In the genomic region with DNA sequence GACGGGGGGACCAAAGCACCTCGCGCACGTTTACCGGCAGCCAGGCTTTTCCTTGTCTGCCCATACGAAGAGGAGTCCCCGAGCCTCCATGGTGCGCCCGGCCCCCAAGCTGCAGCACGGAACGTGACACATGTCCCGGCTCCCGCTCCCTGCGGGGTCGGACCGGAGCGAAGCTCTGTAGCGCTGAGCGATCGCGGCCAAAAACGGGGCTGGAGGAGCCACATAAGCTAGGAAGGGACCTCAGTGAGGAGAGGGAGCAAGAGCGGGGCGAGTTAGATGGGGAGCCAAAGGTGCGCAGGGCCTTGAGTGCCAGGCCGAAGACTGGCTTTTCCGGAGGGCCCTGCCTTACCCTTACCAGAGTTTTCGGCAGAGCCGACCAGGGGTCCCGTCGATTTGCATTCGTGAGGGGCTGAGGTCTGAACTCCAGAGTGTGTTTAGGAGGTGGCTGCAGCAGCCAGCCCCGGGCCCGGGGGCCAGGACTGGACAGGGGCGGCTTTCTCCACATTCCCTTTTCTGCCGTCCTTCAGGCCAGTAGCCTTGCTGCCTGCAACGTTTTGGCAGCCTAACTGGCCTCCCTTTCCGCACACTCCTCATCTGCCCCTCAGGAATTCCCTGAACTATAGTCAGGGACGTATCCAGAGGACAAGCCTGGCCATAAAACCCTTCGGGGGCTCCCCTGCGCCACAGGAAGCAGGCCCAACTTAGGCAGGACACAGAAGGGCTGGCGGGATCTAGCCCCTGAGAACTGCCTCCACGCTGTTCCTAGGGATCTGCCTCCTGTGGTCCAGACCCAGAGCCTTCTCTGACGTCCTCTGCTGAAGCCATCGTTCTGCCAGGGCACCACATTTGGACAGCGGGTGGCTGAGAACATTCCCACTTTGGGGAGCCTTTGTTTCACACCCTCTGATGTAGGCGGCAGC, we compare ENCODE assay signal across 8 cellular contexts. TPM values are rescaled to one million over a fixed set of nuclear protein-coding genes. Genes with fewer than 3 reads are reported as not detected.
A peak's percentile ranks its signal among the peaks of the same experiment; 100 is the strongest.
DNase-seq lines count a peak whose midpoint lies in the region; ATAC-seq and TF ChIP-seq lines count a peak whose summit lies in the region.

No MANE protein-coding gene starts in this region.

- H2AFZ ChIP-seq in mammary epithelial cell (ENCODE audit: low read depth, low read length) = peak overlapping the region; percentile 92

- in situ Hi-C loops in mammary epithelial cell (cut with MboI; ENCODE audit: low sequenced_read_pairs in 2 of 2) = no loop called here

- intact Hi-C loops in mammary epithelial cell (cut with micrococcal nuclease) = loop anchor here (1.0 kb wide), 1 partner anchor 30 kb away; no protein-coding TSS in a partner anchor
- intact Hi-C loops in lower lobe of right lung (cut with DNase I) = no loop called here
- intact Hi-C loops in thyroid gland (cut with DNase I) = no loop called here

- CTCF ChIA-PET in mammary epithelial cell (lab: Charles Lee; ENCODE audit: low non-redundant PET) = no interaction called here

- BruUV-seq in mammary epithelial cell (replicated peaks; lab: Mats Ljungman, UMichigan) = TSS peak; percentile 74

- peak; percentile 1 to 14 for ATAC-seq in lower lobe of right lung
- ATAC-seq in HG02588 (IDR thresholded peaks at IDR 0.05; ENCODE audit: unreplicated experiment) = no peak
- ATAC-seq in GM21786 (IDR thresholded peaks at IDR 0.05; ENCODE audit: unreplicated experiment) = no peak

- H3K27me3 ChIP-seq in MG63 (no peaks in the 10 kb centered on the region), mammary epithelial cell (ENCODE audit: insufficient read depth, low read length) (no peaks in the 10 kb centered on the region), lower lobe of right lung (ENCODE audit: low read depth) (no peaks in the 10 kb centered on the region), thyroid gland (no peaks in the 10 kb centered on the region)

- H3K4me1 ChIP-seq in mammary epithelial cell (ENCODE audit: insufficient read depth, low read length) = peaks cover 16% of the 10 kb centered on the region
- peaks cover 15% of the 10 kb centered on the region for H3K4me1 ChIP-seq in lower lobe of right lung
- H3K4me1 ChIP-seq in thyroid gland = peaks cover 0 to 17% of the 10 kb centered on the region in 2 donors

- TF ChIP-seq CTCF in mammary epithelial cell (conservative IDR thresholded peaks at IDR 0.05 in 1 of 2, IDR thresholded peaks at IDR 0.05 in 1 of 2; ENCODE audit: extremely low read depth in 1 of 2, insufficient read depth in 1 of 2, low read depth in 1 of 2, low read length in 2 of 2) (no peak), lower lobe of right lung (IDR thresholded peaks at IDR 0.05) (no peak), thyroid gland (IDR thresholded peaks at IDR 0.05) (no peak)

- H3K36me3 ChIP-seq in MG63 (no peaks in the 10 kb centered on the region; the same call in 1 of the 2 replicates), mammary epithelial cell (ENCODE audit: insufficient read depth, low read length) (no peaks in the 10 kb centered on the region), lower lobe of right lung (peaks cover 18% of the 10 kb centered on the region), thyroid gland (peaks cover 3 to 4% of the 10 kb centered on the region in 2 donors)

- H3K9me3 ChIP-seq in MG63 = no peaks in the 10 kb centered on the region
- H3K9me3 ChIP-seq in mammary epithelial cell (replicated peaks; ENCODE audit: insufficient read depth, low read length) = peaks cover 10% of the 10 kb centered on the region
- no peaks in the 10 kb centered on the region for H3K9me3 ChIP-seq in lower lobe of right lung
- H3K9me3 ChIP-seq in thyroid gland = no peaks in the 10 kb centered on the region

- H3K4me3 ChIP-seq in MG63 (peak overlapping the region; percentile 93), mammary epithelial cell (replicated peaks in 1 of 3; ENCODE audit: insufficient read depth in 1 of 3, low read depth in 2 of 3, low read length in 3 of 3) (peak overlapping the region; percentile 39 to 87 (median 74)), lower lobe of right lung (peak overlapping the region; percentile 75), thyroid gland (replicated peaks in 1 of 3) (peak overlapping the region; percentile 35 to 57 (median 39))

- H3K27ac ChIP-seq in mammary epithelial cell (ENCODE audit: insufficient read depth, low read depth, low read length) (peak overlapping the region; percentile 49), lower lobe of right lung (peak overlapping the region; percentile 94), thyroid gland (peak overlapping the region in 2 of 3 donors; percentile 56 to 92)

- dilution Hi-C loops in mammary epithelial cell (cut with HindIII; ENCODE audit: low sequenced_read_pairs) = no loop called here

- TF ChIP-seq POLR2A in thyroid gland (IDR thresholded peaks at IDR 0.05) = no peak

- peaks cover 67% of the 10 kb centered on the region for H3K79me2 ChIP-seq in mammary epithelial cell (ENCODE audit: insufficient read depth, low read length)

- 41% methylated on average over 22 of the region's 47 CpGs for WGBS in mammary epithelial cell (ENCODE audit: low coverage, missing lambda C conversion rate)
- 28 to 40% methylated on average over 2 to 7 of the region's 47 CpGs for WGBS in thyroid gland, 2 donors

- peak; percentile 32 for DNase-seq in EH (ENCODE audit: low read depth)
- DNase-seq in MG63 = no peak
- DNase-seq in mammary epithelial cell = no peak
- DNase-seq in lower lobe of right lung = peak; percentile 50
- no peak for DNase-seq in thyroid gland
- no peak for DNase-seq in middle frontal gyrus (ENCODE audit: extremely low spot score, low spot score)

- H4K20me1 ChIP-seq in mammary epithelial cell (ENCODE audit: insufficient read depth, low read length) = no peaks in the 10 kb centered on the region

- peak overlapping the region; percentile 54 for H3K9ac ChIP-seq in mammary epithelial cell (ENCODE audit: insufficient read depth, low read length)

- H3K4me2 ChIP-seq in mammary epithelial cell (ENCODE audit: insufficient read depth, low read depth, low read length) = peak overlapping the region; percentile 79

RNA-seq across cellular contexts. Expression of a gene that starts 0.7 kb away (rescaled TPM):
- 227 and 266 TPM in 2 replicates for total RNA-seq in MG63 (2014; rRNA removed; shearing (Covaris generic); ENCODE audit: low replicate concordance)
- total RNA-seq in mammary epithelial cell (100 to 1,000 TPM; 104 to 173 TPM), lower lobe of right lung (210 TPM), thyroid gland (100 to 1,000 TPM; 177 to 359 (median 279) TPM)
- polyA plus RNA-seq in mammary epithelial cell = 276 TPM
- 111 TPM for polyA minus RNA-seq in mammary epithelial cell

RNA-seq across cellular contexts. Expression of a gene that starts 1.0 kb away (rescaled TPM):
- total RNA-seq in MG63 (2014; rRNA removed; shearing (Covaris generic); ENCODE audit: low replicate concordance) = 48.7 and 75.2 TPM in 2 replicates
- total RNA-seq in mammary epithelial cell (10 to 100 TPM; 40.5 to 54.9 TPM), lower lobe of right lung (50.1 TPM), thyroid gland (100 to 1,000 TPM in 3 of 4 donors, 10 to 100 TPM in 1; 77.7 to 148 (median 115) TPM)
- polyA plus RNA-seq in mammary epithelial cell = 89.3 TPM
- polyA minus RNA-seq in mammary epithelial cell = 76.4 TPM

RNA-seq across cellular contexts. Expression of a gene that starts 14.3 kb away (rescaled TPM):
- not detected in 2 replicates for total RNA-seq in MG63 (2014; rRNA removed; shearing (Covaris generic); ENCODE audit: low replicate concordance)
- total RNA-seq in mammary epithelial cell = under 1 TPM; 0.09 to 0.33 TPM
- polyA plus RNA-seq in mammary epithelial cell = 0.10 TPM
- not detected for polyA minus RNA-seq in mammary epithelial cell
- not detected for total RNA-seq in lower lobe of right lung
- total RNA-seq in thyroid gland = under 1 TPM in 1 of 4 donors, not detected in 3; 0.22 TPM

RNA-seq across cellular contexts. Expression of a gene that starts 31.1 kb away (rescaled TPM):
- 7.5 and 7.6 TPM in 2 replicates for total RNA-seq in MG63 (2014; rRNA removed; shearing (Covaris generic); ENCODE audit: low replicate concordance)
- 10 to 100 TPM; 15.2 to 24.6 TPM for total RNA-seq in mammary epithelial cell
- 12.0 TPM for polyA plus RNA-seq in mammary epithelial cell
- 3.6 TPM for polyA minus RNA-seq in mammary epithelial cell
- total RNA-seq in lower lobe of right lung = 4.6 TPM
- 1 to 10 TPM in 3 of 4 donors, under 1 TPM in 1; 0.67 to 2.0 (median 1.1) TPM for total RNA-seq in thyroid gland

RNA-seq across cellular contexts. Expression of a gene that starts 35.2 kb away (rescaled TPM):
- total RNA-seq in MG63 (2014; rRNA removed; shearing (Covaris generic); ENCODE audit: low replicate concordance) = 1.5 and 5.8 TPM in 2 replicates
- under 1 TPM; 0.33 to 0.54 TPM for total RNA-seq in mammary epithelial cell
- polyA plus RNA-seq in mammary epithelial cell = 0.23 TPM
- polyA minus RNA-seq in mammary epithelial cell = not detected
- 8.5 TPM for total RNA-seq in lower lobe of right lung
- total RNA-seq in thyroid gland = 1 to 10 TPM; 3.2 to 7.0 (median 4.5) TPM

Comparison
In these comparisons a context has a peak if more than half of its experiments do, and no peak if none do; other contexts are left out.
1. DNase-seq: peak in EH (single experiment) and lower lobe of right lung (single experiment); none in MG63 (single experiment), mammary epithelial cell (single experiment), thyroid gland (0 of 2) and middle frontal gyrus (single experiment).
2. H3K4me3 ChIP-seq: peak in every context shown above with its lines; median percentile 93 in MG63; 75 in lower lobe of right lung; 74 in mammary epithelial cell; 39 in thyroid gland.
3. ATAC-seq: peak in lower lobe of right lung (2 of 2); none in HG02588 (single experiment) and GM21786 (single experiment).
4. Peak in every context shown above with its lines, with median percentiles within 50 percentile points of each other: H3K27ac ChIP-seq.